ENCODE assay signal across 8 cellular contexts in genomic region chr1:235325854-235326253, GRCh38. TPM values are rescaled to one million over a fixed set of nuclear protein-coding genes. Genes with fewer than 3 reads are reported as not detected.
DNase-seq lines count a peak whose midpoint lies in the region; ATAC-seq and TF ChIP-seq lines count a peak whose summit lies in the region.

No MANE protein-coding gene starts in this region.

- H3K27ac Mint-ChIP-seq in CD4-positive, CD25-positive, alpha-beta regulatory T cell: peak overlapping the region in 2 of 3 donors; percentile 70 to 94
- H3K27ac Mint-ChIP-seq in nephron: peak overlapping the region; percentile 83 to 94 (median 88)

- peak overlapping the region; percentile 97 for H3K4me3 ChIP-seq in CD4-positive, CD25-positive, alpha-beta regulatory T cell (ENCODE audit: low read depth, low read length)
- peak overlapping the region; percentile 73 to 100 (median 95) for H3K4me3 ChIP-seq in dorsolateral prefrontal cortex

- H3K9me3 ChIP-seq in CD4-positive, CD25-positive, alpha-beta regulatory T cell (ENCODE audit: control insufficient read depth in 2 of 2, low read length in 2 of 2): no peaks in the 10 kb centered on the region
- H3K9me3 ChIP-seq in KOPT-K1 (ENCODE audit: insufficient read depth, low read length, poor library complexity, severe bottlenecking): no peaks in the 10 kb centered on the region

- DNase-seq in CD4-positive, CD25-positive, alpha-beta regulatory T cell: no peak
- DNase-seq in dorsolateral prefrontal cortex: no peak
- no peak for DNase-seq in CD1c-positive myeloid dendritic cell (ENCODE audit: extremely low spot score)
- no peak for DNase-seq in activated effector memory CD4-positive, alpha-beta T cell treated with Interleukin-2 at 50 U/mL for 16 hours

- peak overlapping the region; percentile 95 to 99 (median 98) for H3K4me3 Mint-ChIP-seq in CD4-positive, CD25-positive, alpha-beta regulatory T cell
- peak overlapping the region; percentile 95 to 98 (median 96) for H3K4me3 Mint-ChIP-seq in nephron

- intact Hi-C loops in dorsolateral prefrontal cortex (cut with DNase I): loop anchor here (2.0 to 10.0 kb wide), 9 partner anchors 41 to 1199 kb away; partner anchors contain the start of genes B3GALNT2 (in 1 of the 2), COA6 (in 1 of the 2), ERO1B (in 1 of the 2) and LGALS8 (in 1 of the 2)

- TF ChIP-seq CTCF in dorsolateral prefrontal cortex (IDR thresholded peaks at IDR 0.05 in 54 of 56, conservative IDR thresholded peaks at IDR 0.05 in 2 of 56; ENCODE audit: low read depth in 1 of 56, partially characterized antibody in 56 of 56): no peak
- TF ChIP-seq CTCF in nephron (IDR thresholded peaks at IDR 0.05; ENCODE audit: unreplicated experiment in 3 of 3): no peak

- peaks cover 9 to 49% (median 39%) of the 10 kb centered on the region in 4 donors for H3K4me1 Mint-ChIP-seq in CD4-positive, CD25-positive, alpha-beta regulatory T cell
- H3K4me1 Mint-ChIP-seq in nephron: peaks cover 17% of the 10 kb centered on the region

- no peaks in the 10 kb centered on the region for H3K27me3 Mint-ChIP-seq in CD4-positive, CD25-positive, alpha-beta regulatory T cell
- no peaks in the 10 kb centered on the region for H3K27me3 Mint-ChIP-seq in nephron (ENCODE audit: low read depth)

- peaks cover 72% of the 10 kb centered on the region for H3K4me1 ChIP-seq in CD4-positive, CD25-positive, alpha-beta regulatory T cell (ENCODE audit: control insufficient read depth, insufficient read depth, low read length, poor library complexity, severe bottlenecking)

- peaks cover 13% of the 10 kb centered on the region for H3K36me3 Mint-ChIP-seq in CD4-positive, CD25-positive, alpha-beta regulatory T cell
- H3K36me3 Mint-ChIP-seq in nephron (ENCODE audit: low read depth): peaks cover 9% of the 10 kb centered on the region

- no peaks in the 10 kb centered on the region for H3K27me3 ChIP-seq in CD4-positive, CD25-positive, alpha-beta regulatory T cell (ENCODE audit: control insufficient read depth, insufficient read depth, low read length)
- H3K27me3 ChIP-seq in dorsolateral prefrontal cortex: no peaks in the 10 kb centered on the region

- H3K36me3 ChIP-seq in CD4-positive, CD25-positive, alpha-beta regulatory T cell (ENCODE audit: control insufficient read depth, insufficient read depth, low read length): peaks cover 10% of the 10 kb centered on the region
- peaks cover 41% of the 10 kb centered on the region for H3K36me3 ChIP-seq in KOPT-K1 (ENCODE audit: insufficient read depth, low read length)

- ATAC-seq in CD4-positive, CD25-positive, alpha-beta regulatory T cell (ENCODE audit: low read depth in 2 of 2): no peak
- ATAC-seq in GM18511 (IDR thresholded peaks at IDR 0.05; ENCODE audit: unreplicated experiment): no peak
- no peak for ATAC-seq in HG02798 (IDR thresholded peaks at IDR 0.05; ENCODE audit: poor library complexity, unreplicated experiment)

- H3K27ac ChIP-seq in CD4-positive, CD25-positive, alpha-beta regulatory T cell (ENCODE audit: insufficient read depth, low read length, poor library complexity, severe bottlenecking): peak overlapping the region; percentile 97
- H3K27ac ChIP-seq in KOPT-K1 (ENCODE audit: low read depth, low read length, poor library complexity, severe bottlenecking): peak overlapping the region; percentile 87
- peak overlapping the region in 8 of 59 donors; percentile 5 to 99 (median 54) for H3K27ac ChIP-seq in dorsolateral prefrontal cortex

- H3K9me3 Mint-ChIP-seq in CD4-positive, CD25-positive, alpha-beta regulatory T cell: no peaks in the 10 kb centered on the region
- no peaks in the 10 kb centered on the region for H3K9me3 Mint-ChIP-seq in nephron

RNA-seq across cellular contexts. Expression of gene ARID4B, which starts 2.1 kb away (rescaled TPM):
- 192 TPM for total RNA-seq in CD4-positive, CD25-positive, alpha-beta regulatory T cell
- polyA plus RNA-seq in CD4-positive, CD25-positive, alpha-beta regulatory T cell: 10 to 100 TPM; 52.6 to 63.4 (median 56.1) TPM
- 10 to 100 TPM; 42.7 to 86.7 (median 59.7) TPM for total RNA-seq in dorsolateral prefrontal cortex

RNA-seq across cellular contexts. Expression of gene GGPS1, which starts 2.5 kb away (rescaled TPM):
- total RNA-seq in CD4-positive, CD25-positive, alpha-beta regulatory T cell: 30.8 TPM
- polyA plus RNA-seq in CD4-positive, CD25-positive, alpha-beta regulatory T cell: 10 to 100 TPM; 60.2 to 82.0 (median 78.4) TPM
- total RNA-seq in dorsolateral prefrontal cortex: 10 to 100 TPM; 28.5 to 60.2 (median 43.4) TPM

RNA-seq across cellular contexts. Expression of gene TBCE, which starts 41.4 kb away (rescaled TPM):
- 19.7 TPM for total RNA-seq in CD4-positive, CD25-positive, alpha-beta regulatory T cell
- polyA plus RNA-seq in CD4-positive, CD25-positive, alpha-beta regulatory T cell: 10 to 100 TPM; 13.9 to 21.4 (median 19.1) TPM
- 10 to 100 TPM; 15.5 to 48.9 (median 30.1) TPM for total RNA-seq in dorsolateral prefrontal cortex
